23 cellular contexts compared by ENCODE assay signal in the genomic region with DNA sequence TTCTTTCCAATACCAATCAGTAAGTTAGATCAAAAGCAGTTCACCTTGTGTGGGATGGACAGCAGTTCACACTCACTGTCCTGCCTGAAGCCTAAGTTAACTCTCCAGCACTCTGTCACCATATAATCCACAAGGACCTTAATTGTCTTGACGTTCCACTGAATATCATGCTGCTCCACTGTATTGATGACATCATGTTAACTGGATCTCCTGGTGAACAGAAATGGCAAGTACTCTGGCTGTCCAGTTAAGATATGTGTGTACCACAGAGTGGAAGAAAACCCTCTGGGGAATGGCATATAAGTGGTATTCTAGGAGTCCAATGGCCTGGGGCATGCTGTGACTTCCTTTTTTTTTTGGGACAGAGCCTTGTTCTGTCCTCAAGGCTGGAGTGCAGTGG.
"Had no signal": no experiment of that assay in that cellular context is flagged by ENCODE, and none has a peak within 500 bp of the region (broad histone marks: within the 10 kb centered on the region; RNA-seq: fewer than 3 reads in every experiment).

No MANE protein-coding gene starts in this region.

- H3K27me3 ChIP-seq: colonic mucosa, esophagus muscularis mucosa, foreskin keratinocyte, gastroesophageal sphincter, heart left ventricle, hepatocyte, left lung had no signal

- H3K27me3 Mint-ChIP-seq: dendritic cell treated with granulocyte-macrophage colony-stimulating factor and Interleukin-4, amounts not matched to agents 40 ng/mL and 50 ng/mL, for 4 days; effector memory CD8-positive, alpha-beta T cell had no signal

- H3K4me1 Mint-ChIP-seq: mesothelial cell of epicardium had no signal

- H3K4me2 ChIP-seq: hepatocyte had no signal

- ATAC-seq: effector memory CD8-positive, alpha-beta T cell; foreskin keratinocyte; gastroesophageal sphincter; heart left ventricle; left cardiac atrium; left lung; left ventricle myocardium superior; lower lobe of right lung had no signal

- H3K4me3 ChIP-seq: colonic mucosa, esophagus muscularis mucosa, gastroesophageal sphincter, heart left ventricle, hepatocyte, left lung, lower lobe of right lung, mucosa of descending colon had no signal

- H3K27ac Mint-ChIP-seq: dendritic cell treated with granulocyte-macrophage colony-stimulating factor and Interleukin-4, amounts not matched to agents 40 ng/mL and 50 ng/mL, for 4 days; effector memory CD8-positive, alpha-beta T cell; endodermal cell; mesothelial cell of epicardium had no signal

- H3K4me3 Mint-ChIP-seq: dendritic cell treated with granulocyte-macrophage colony-stimulating factor and Interleukin-4, amounts not matched to agents 40 ng/mL and 50 ng/mL, for 4 days; effector memory CD8-positive, alpha-beta T cell; endodermal cell; mesothelial cell of epicardium had no signal

- H3K9me3 ChIP-seq: colonic mucosa, esophagus muscularis mucosa, gastroesophageal sphincter, heart left ventricle, left lung, lower lobe of right lung, mucosa of descending colon had no signal

- H3K36me3 Mint-ChIP-seq: mesothelial cell of epicardium had no signal

- FAIRE-seq: endometrium, frontal cortex, islet of Langerhans, keratinocyte had no signal

- H3K36me3 ChIP-seq: colonic mucosa, heart left ventricle, left lung, lower lobe of right lung had no signal

- H3K79me2 ChIP-seq: hepatocyte had no signal

- DNase-seq: colonic mucosa; cortex of kidney; effector CD8-positive, alpha-beta T cell; effector memory CD8-positive, alpha-beta T cell; endodermal cell; foreskin keratinocyte; heart left ventricle; hypothalamus; left cardiac atrium; left lung; left ventricle myocardium superior; lower lobe of right lung; mesenchymal stem cell; mucosa of descending colon had no signal

- H2AFZ ChIP-seq: hepatocyte had no signal

- H3K9me3 Mint-ChIP-seq: dendritic cell treated with granulocyte-macrophage colony-stimulating factor and Interleukin-4, amounts not matched to agents 40 ng/mL and 50 ng/mL, for 4 days; effector memory CD8-positive, alpha-beta T cell; endodermal cell; mesothelial cell of epicardium had no signal

- H3K27ac ChIP-seq: colonic mucosa, esophagus muscularis mucosa, foreskin keratinocyte, gastroesophageal sphincter, heart left ventricle, hepatocyte, left lung, lower lobe of right lung had no signal

- H3K4me1 ChIP-seq: colonic mucosa, esophagus muscularis mucosa, foreskin keratinocyte, gastroesophageal sphincter, left lung had no signal
